In genomic region chr13:69928262-69928661, GRCh38 we compare ENCODE assay signal across 9 cellular contexts.
"Had no signal": no experiment of that assay in that cellular context is flagged by ENCODE, and none has a peak within 500 bp of the region (broad histone marks: within the 10 kb centered on the region; RNA-seq: fewer than 3 reads in every experiment).

No MANE protein-coding gene starts in this region.

- H2AFZ ChIP-seq: GM23248, GM23338 had no signal

- H3K9me3 ChIP-seq: HAP-1 had no signal

- H3K27ac ChIP-seq: GM23248 had no signal

- H3K4me2 ChIP-seq: GM23338 had no signal

- H3K36me3 ChIP-seq: HAP-1 had no signal

- H3K4me3 ChIP-seq: GM23248, GM23338, HAP-1 had no signal

- H3K4me1 ChIP-seq: HAP-1 had no signal

- ATAC-seq: GM23338, HCT116 had no signal

- DNase-seq: GM23248, GOT3, H7, H9, HCEC 1CT, HFFc6 had no signal

- H3K9ac ChIP-seq: GM23248 had no signal
